ENCODE assay signal across 18 cellular contexts in the genomic region with DNA sequence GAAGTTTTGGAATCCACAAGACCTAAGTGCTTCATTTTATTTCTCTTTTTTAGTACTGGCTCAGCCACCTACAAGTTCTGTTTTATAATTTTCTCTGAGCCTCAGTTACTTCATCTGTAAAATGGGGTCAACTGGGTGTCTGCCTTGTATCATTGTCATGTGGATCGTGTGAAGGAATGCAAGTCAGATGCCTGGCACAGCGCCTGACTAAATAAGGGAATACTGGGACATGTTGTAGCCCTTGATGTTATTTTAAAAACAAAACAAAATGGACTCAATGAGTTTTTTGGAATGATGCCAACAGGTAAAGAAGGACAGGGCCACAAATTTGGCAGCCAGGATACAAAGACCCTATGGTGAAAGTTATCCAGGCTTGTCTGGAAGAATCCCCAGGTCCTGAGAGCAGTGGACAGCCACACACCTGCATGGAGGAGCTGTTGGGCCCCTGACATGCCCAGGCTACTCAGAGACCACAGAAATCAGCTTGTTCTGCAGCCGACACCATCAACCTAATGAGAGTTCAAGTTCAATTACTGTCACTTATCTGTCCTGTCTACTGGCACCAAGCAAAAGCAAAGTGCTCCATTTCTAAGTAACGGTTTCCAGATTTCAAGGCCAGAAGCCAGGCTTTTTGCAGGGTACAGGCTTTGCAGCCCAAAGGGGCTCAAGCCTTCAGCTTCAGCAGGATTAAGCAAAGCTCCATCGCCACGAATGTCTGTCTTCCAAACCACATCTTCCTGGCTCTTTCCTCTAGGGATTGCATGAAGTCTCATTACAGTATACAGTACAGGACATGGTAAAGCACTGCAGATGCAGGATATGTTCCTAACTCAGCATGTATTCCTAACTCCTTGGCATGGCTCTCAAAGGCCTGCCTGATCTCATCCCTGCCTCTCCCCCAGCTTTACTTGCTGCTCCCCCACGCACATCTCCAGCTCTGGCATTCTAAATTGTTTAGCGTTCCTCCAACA. TPM values are rescaled to one million over a fixed set of nuclear protein-coding genes. Genes with fewer than 3 reads are reported as not detected.
DNase-seq lines count a peak whose midpoint lies in the region; ATAC-seq, FAIRE-seq and TF ChIP-seq lines count a peak whose summit lies in the region.
"Had no signal": no experiment of that assay in that cellular context is flagged by ENCODE, and none has a peak within 500 bp of the region (broad histone marks: within the 10 kb centered on the region; RNA-seq: fewer than 3 reads in every experiment).

No MANE protein-coding gene starts in this region.

- intact Hi-C loops in pancreas (cut with DNase I) = no loop called here

- H3K4me3 ChIP-seq in GM23248 (no peak overlapping the region), fibroblast of the aortic adventitia (ENCODE audit: low read depth, low read length) (no peak overlapping the region), pancreas (no peak overlapping the region)
- H3K4me3 ChIP-seq: gastrocnemius medialis, neural progenitor cell had no signal

- no peak overlapping the region for H3K4me2 ChIP-seq in GM23248 (ENCODE audit: unreplicated experiment)
- H3K4me2 ChIP-seq: neural progenitor cell had no signal

- FAIRE-seq in pancreas (lab: Jason Lieb, UNC) (no peak), urothelium cell line (lab: Jason Lieb, UNC) (no peak)
- FAIRE-seq: GM12892 had no signal

- H3K9ac ChIP-seq in GM23248 = no peak overlapping the region
- H3K9ac ChIP-seq: neural progenitor cell had no signal

- in situ Hi-C loops in GM23248 (cut with MboI) = no loop called here

- TF ChIP-seq CTCF in fibroblast of the aortic adventitia (IDR thresholded peaks at IDR 0.05; ENCODE audit: insufficient read depth, low read length) (no peak), pancreas (IDR thresholded peaks at IDR 0.05) (no peak)

- H3K36me3 ChIP-seq in GM23248 (ENCODE audit: low read depth) = no peaks in the 10 kb centered on the region
- H3K36me3 ChIP-seq in pancreas = no peaks in the 10 kb centered on the region
- H3K36me3 ChIP-seq: gastrocnemius medialis, neural progenitor cell had no signal

- H3K79me2 ChIP-seq in GM23248 (ENCODE audit: insufficient read depth) = no peaks in the 10 kb centered on the region

- H2AFZ ChIP-seq in GM23248 = no peak overlapping the region
- H2AFZ ChIP-seq: neural progenitor cell had no signal

- H3K27ac ChIP-seq in GM23248 (peak overlapping the region; percentile 13; the same call in 1 of the 2 replicates), pancreas (no peak overlapping the region)
- H3K27ac ChIP-seq: gastrocnemius medialis, HL-60, neural progenitor cell had no signal

- 47 to 50% methylated on average over 8 of the region's 8 CpGs for WGBS in GM23248 (ENCODE audit: low coverage in 1 of 2, low lambda C conversion rate in 2 of 2, missing lambda C conversion rate in 2 of 2), 2 experiments
- WGBS in pancreas, 2 donors = 69 to 78% methylated on average over 8 of the region's 8 CpGs

- no peaks in the 10 kb centered on the region for H3K9me2 ChIP-seq in GM23248 (ENCODE audit: insufficient read depth)

- ATAC-seq in pancreas (no peak), GM21526 (IDR thresholded peaks at IDR 0.05; ENCODE audit: low FRiP score, unreplicated experiment) (no peak)
- ATAC-seq: effector memory CD8-positive, alpha-beta T cell; gastrocnemius medialis; stimulated activated naive B cell treated with anti-CD40 and anti-IgM and Interleukin-4, amounts not matched to agents 10 μg/mL and 1 μg/mL and 100 μg/mL, for 72 hours had no signal

- H4K20me1 ChIP-seq in GM23248 (ENCODE audit: insufficient read depth) = no peaks in the 10 kb centered on the region

- DNase-seq in GM23248 (peak; percentile 51), amniotic epithelial cell (ENCODE audit: low read depth) (peak; percentile 87), fibroblast of the aortic adventitia (ENCODE audit: low read depth) (peak; percentile 40), NCI-H2081 (lab: John Stamatoyannopoulos, UW) (no peak), pancreas (no peak), urothelium cell line (ENCODE audit: low spot score) (no peak)
- peak; percentile 3 for DNase-seq in stimulated activated CD8-positive, alpha-beta memory T cell treated with anti-CD3 and anti-CD28 coated beads, Interleukin-4, amount 100 ng/mL, for 48 hours
- DNase-seq: activated effector memory CD4-positive, alpha-beta T cell treated with anti-CD3 and anti-CD28 coated beads, Interleukin-2, amount 50 U/mL, for 16 hours; CD4-positive, alpha-beta memory T cell; effector memory CD8-positive, alpha-beta T cell; gastrocnemius medialis; NCI-H1694; OCI-M1; stimulated activated naive B cell treated with anti-CD40 and anti-IgM and Interleukin-4, amounts not matched to agents 10 μg/mL and 1 μg/mL and 100 μg/mL, for 72 hours had no signal

- H3K27me3 ChIP-seq in GM23248 (replicated peaks; ENCODE audit: insufficient read depth) (no peaks in the 10 kb centered on the region), pancreas (no peaks in the 10 kb centered on the region)
- H3K27me3 ChIP-seq: gastrocnemius medialis, neural progenitor cell had no signal

- H3K9me3 ChIP-seq in GM23248 (ENCODE audit: low read depth) (no peaks in the 10 kb centered on the region), pancreas (no peaks in the 10 kb centered on the region)
- H3K9me3 ChIP-seq: gastrocnemius medialis had no signal

- peaks cover 69% of the 10 kb centered on the region for H3F3A ChIP-seq in GM23248 (ENCODE audit: insufficient read depth)

- H3K4me1 ChIP-seq in GM23248 (ENCODE audit: insufficient read depth) = peaks cover 79% of the 10 kb centered on the region
- H3K4me1 ChIP-seq in pancreas = no peaks in the 10 kb centered on the region
- H3K4me1 ChIP-seq: neural progenitor cell had no signal

RNA-seq across cellular contexts. Expression of a gene that starts 18.4 kb away (rescaled TPM):
- total RNA-seq in GM23248 (2014; rRNA removed; shearing (Covaris generic)) = 189 and 225 TPM in 2 replicates
- polyA plus RNA-seq in GM23248 (2016; fragmentation: Nextera tagmentation; extraction: Ambion mirVana) (237 and 239 TPM in 2 replicates), pancreas (1 to 10 TPM; 2.7 to 9.1 TPM)
- total RNA-seq in fibroblast of the aortic adventitia (ENCODE audit: low replicate concordance) (94.3 and 334 TPM in 2 replicates), pancreas (10 to 100 TPM in 1 of 6 donors, 1 to 10 TPM in 5; 3.9 to 10.5 (median 5.8) TPM)

Comparison
In these comparisons a context has a peak if more than half of its experiments do, and no peak if none do; other contexts are left out.
1. DNase-seq: peak in GM23248 (single experiment), amniotic epithelial cell (single experiment), fibroblast of the aortic adventitia (single experiment) and stimulated activated CD8-positive, alpha-beta memory T cell treated with anti-CD3 and anti-CD28 coated beads, Interleukin-4, amount 100 ng/mL, for 48 hours (single experiment); none in NCI-H2081 (0 of 2), pancreas (0 of 6) and urothelium cell line (single experiment).